Comparison of ENCODE assay signal across 8 cellular contexts in genomic region chr2:1854747-1855146, GRCh38.
DNase-seq lines count a peak whose midpoint lies in the region; ATAC-seq and TF ChIP-seq lines count a peak whose summit lies in the region.

No MANE protein-coding gene starts in this region.

- peak; percentile 74 for TF ChIP-seq CTCF in Panc1 (IDR thresholded peaks at IDR 0.05)
- TF ChIP-seq CTCF in foreskin keratinocyte (conservative IDR thresholded peaks at IDR 0.05), result peak; percentile 43

- H3K4me3 ChIP-seq in Panc1 (ENCODE audit: low read depth in 2 of 2, low read length in 2 of 2), result peak overlapping the region in 1 of 2 experiments; percentile 28; a peak in 2 of 4 replicates

- in situ Hi-C loops in Panc1 (cut with HindIII; ENCODE audit: low pct_unique_long_range_greater_than_20kb, low sequenced_read_pairs), result no loop called here

- no peaks in the 10 kb centered on the region for H3K4me1 ChIP-seq in Panc1 (ENCODE audit: control insufficient read depth, insufficient read depth, low read length)
- no peaks in the 10 kb centered on the region for H3K4me1 ChIP-seq in foreskin keratinocyte

- no peaks in the 10 kb centered on the region for H3K36me3 Mint-ChIP-seq in activated naive CD4-positive, alpha-beta T cell treated with anti-CD3 and anti-CD28 coated beads for 36 hours (ENCODE audit: low read depth)
- no peaks in the 10 kb centered on the region for H3K36me3 Mint-ChIP-seq in activated naive CD4-positive, alpha-beta T cell treated with anti-CD3 and anti-CD28 coated beads, Interleukin-2, amount 10 ng/mL, durations not matched to agents 7 days and 5 days

- ATAC-seq in Panc1, result peak; percentile 91
- ATAC-seq in foreskin keratinocyte, result peak; percentile 31
- no peak for ATAC-seq in GM18520 (IDR thresholded peaks at IDR 0.05; ENCODE audit: unreplicated experiment)
- ATAC-seq in HG02588 (IDR thresholded peaks at IDR 0.05; ENCODE audit: unreplicated experiment), result no peak

- H3K27me3 ChIP-seq in Panc1 (ENCODE audit: control insufficient read depth, insufficient read depth, low read length), result peaks cover 31% of the 10 kb centered on the region
- H3K27me3 ChIP-seq in foreskin keratinocyte, result peaks cover 8% of the 10 kb centered on the region

- intact Hi-C loops in activated naive CD4-positive, alpha-beta T cell treated with anti-CD3 and anti-CD28 coated beads for 36 hours (cut with micrococcal nuclease), result loop anchor here (10.0 kb wide), 1 partner anchor 1450 kb away; no protein-coding TSS in a partner anchor
- intact Hi-C loops in Panc1 (cut with micrococcal nuclease; ENCODE audit: unreplicated experiment), result no loop called here

- H3K27ac ChIP-seq in Panc1 (ENCODE audit: low read length) (no peak overlapping the region), foreskin keratinocyte (no peak overlapping the region)

- no peaks in the 10 kb centered on the region for H3K9me3 Mint-ChIP-seq in activated naive CD4-positive, alpha-beta T cell treated with anti-CD3 and anti-CD28 coated beads for 36 hours
- H3K9me3 Mint-ChIP-seq in activated naive CD4-positive, alpha-beta T cell treated with anti-CD3 and anti-CD28 coated beads, Interleukin-2, amount 10 ng/mL, durations not matched to agents 7 days and 5 days, result no peaks in the 10 kb centered on the region

- no peak overlapping the region for H3K4me3 Mint-ChIP-seq in activated naive CD4-positive, alpha-beta T cell treated with anti-CD3 and anti-CD28 coated beads for 36 hours
- H3K4me3 Mint-ChIP-seq in activated naive CD4-positive, alpha-beta T cell treated with anti-CD3 and anti-CD28 coated beads, Interleukin-2, amount 10 ng/mL, durations not matched to agents 7 days and 5 days, result no peak overlapping the region

- no peaks in the 10 kb centered on the region for H3K9me3 ChIP-seq in Panc1 (ENCODE audit: control insufficient read depth, insufficient read depth, low read depth, low read length)

- POLR2A ChIA-PET in Panc1 (lab: Charles Lee), result no interaction called here

- H3K4me1 Mint-ChIP-seq in activated naive CD4-positive, alpha-beta T cell treated with anti-CD3 and anti-CD28 coated beads for 36 hours (ENCODE audit: low read depth), result peaks cover 7% of the 10 kb centered on the region
- H3K4me1 Mint-ChIP-seq in activated naive CD4-positive, alpha-beta T cell treated with anti-CD3 and anti-CD28 coated beads, Interleukin-2, amount 10 ng/mL, durations not matched to agents 7 days and 5 days, result no peaks in the 10 kb centered on the region

- peaks cover 41% of the 10 kb centered on the region for H3K27me3 Mint-ChIP-seq in activated naive CD4-positive, alpha-beta T cell treated with anti-CD3 and anti-CD28 coated beads for 36 hours (ENCODE audit: low read depth)
- peaks cover 36% of the 10 kb centered on the region for H3K27me3 Mint-ChIP-seq in activated naive CD4-positive, alpha-beta T cell treated with anti-CD3 and anti-CD28 coated beads, Interleukin-2, amount 10 ng/mL, durations not matched to agents 7 days and 5 days

- no peaks in the 10 kb centered on the region; the same call in 1 of the 2 replicates for H3K36me3 ChIP-seq in Panc1 (ENCODE audit: control insufficient read depth, insufficient read depth, low read length)

- no peak overlapping the region for H3K27ac Mint-ChIP-seq in activated naive CD4-positive, alpha-beta T cell treated with anti-CD3 and anti-CD28 coated beads for 36 hours
- no peak overlapping the region for H3K27ac Mint-ChIP-seq in activated naive CD4-positive, alpha-beta T cell treated with anti-CD3 and anti-CD28 coated beads, Interleukin-2, amount 10 ng/mL, durations not matched to agents 7 days and 5 days

- BruUV-seq in Panc1 (replicated peaks; lab: Mats Ljungman, UMichigan), result no TSS peak

- peak; percentile 33 for DNase-seq in activated naive CD4-positive, alpha-beta T cell treated with anti-CD3 and anti-CD28 coated beads for 36 hours
- DNase-seq in activated naive CD4-positive, alpha-beta T cell treated with anti-CD3 and anti-CD28 coated beads, Interleukin-2, amount 10 ng/mL, durations not matched to agents 7 days and 5 days, result no peak
- peak; percentile 4 for DNase-seq in Panc1 (ENCODE audit: low read depth, low spot score)
- no peak for DNase-seq in foreskin keratinocyte
- DNase-seq in occipital lobe (lab: John Stamatoyannopoulos, UW), result peak; percentile 63
- DNase-seq in activated gamma-delta T cell treated with Interleukin-2 at 50 U/mL for 16 hours, result no peak

- CTCF ChIA-PET in activated naive CD4-positive, alpha-beta T cell treated with anti-CD3 and anti-CD28 coated beads for 36 hours (lab: Charles Lee), result no interaction called here
- CTCF ChIA-PET in activated naive CD4-positive, alpha-beta T cell treated with anti-CD3 and anti-CD28 coated beads, Interleukin-2, amount 10 ng/mL, durations not matched to agents 7 days and 5 days (lab: Charles Lee), result no interaction called here
- CTCF ChIA-PET in Panc1 (lab: Charles Lee), result no interaction called here

Comparison
In these comparisons a context has a peak if more than half of its experiments do, and no peak if none do; other contexts are left out.
1. DNase-seq: peak in activated naive CD4-positive, alpha-beta T cell treated with anti-CD3 and anti-CD28 coated beads for 36 hours (single experiment), Panc1 (single experiment) and occipital lobe (single experiment); none in activated naive CD4-positive, alpha-beta T cell treated with anti-CD3 and anti-CD28 coated beads, Interleukin-2, amount 10 ng/mL, durations not matched to agents 7 days and 5 days (single experiment), foreskin keratinocyte (0 of 2) and activated gamma-delta T cell treated with Interleukin-2 at 50 U/mL for 16 hours (single experiment).
2. ATAC-seq: peak in Panc1 (single experiment) and foreskin keratinocyte (single experiment); none in GM18520 (single experiment) and HG02588 (single experiment).